25 cellular contexts compared by ENCODE assay signal in genomic region chr3:133864616-133865015, GRCh38.
"Had no signal": no experiment of that assay in that cellular context is flagged by ENCODE, and none has a peak within 500 bp of the region (broad histone marks: within the 10 kb centered on the region; RNA-seq: fewer than 3 reads in every experiment).

No MANE protein-coding gene starts in this region.

- H3K36me3 Mint-ChIP-seq: naive thymus-derived CD4-positive, alpha-beta T cell; stimulated activated effector memory CD8-positive, alpha-beta T cell treated with anti-CD3 and anti-CD28 coated beads, Interleukin-12 subunit alpha, Interleukin-12 subunit beta, amount 100 ng/mL, for 72 hours had no signal

- H3K27me3 Mint-ChIP-seq: dendritic cell treated with granulocyte-macrophage colony-stimulating factor and Interleukin-4, amounts not matched to agents 40 ng/mL and 50 ng/mL, for 4 days had no signal

- DNase-seq: colonic mucosa; effector memory CD4-positive, alpha-beta T cell; foreskin keratinocyte; heart left ventricle; mesenchymal stem cell; midbrain; naive thymus-derived CD4-positive, alpha-beta T cell; nucleus accumbens; ovary; psoas muscle; sigmoid colon; stimulated activated CD4-positive, alpha-beta T cell treated with anti-CD3 and anti-CD28 coated beads, Interleukin-2, amount 100 ng/mL, for 24 hours; stimulated activated CD4-positive, alpha-beta T cell treated with anti-CD3 and anti-CD28 coated beads, Interleukin-4, amount 100 ng/mL, for 24 hours; stimulated activated naive CD4-positive, alpha-beta T cell treated with Interleukin-2 at 50 U/mL for 16 hours; stomach; thyroid gland; trophoblast cell had no signal

- H3K9me3 Mint-ChIP-seq: dendritic cell treated with granulocyte-macrophage colony-stimulating factor and Interleukin-4, amounts not matched to agents 40 ng/mL and 50 ng/mL, for 4 days; nephron; stimulated activated effector memory CD8-positive, alpha-beta T cell treated with anti-CD3 and anti-CD28 coated beads, Interleukin-12 subunit alpha, Interleukin-12 subunit beta, amount 100 ng/mL, for 72 hours had no signal

- H3K4me1 Mint-ChIP-seq: stimulated activated effector memory CD8-positive, alpha-beta T cell treated with anti-CD3 and anti-CD28 coated beads, Interleukin-12 subunit alpha, Interleukin-12 subunit beta, amount 100 ng/mL, for 72 hours had no signal

- H3K27ac ChIP-seq: colonic mucosa, esophagus muscularis mucosa, foreskin keratinocyte, gastroesophageal sphincter, heart left ventricle, hepatocyte, ovary, psoas muscle, sigmoid colon, stomach, thyroid gland had no signal

- H3K4me3 Mint-ChIP-seq: dendritic cell treated with granulocyte-macrophage colony-stimulating factor and Interleukin-4, amounts not matched to agents 40 ng/mL and 50 ng/mL, for 4 days; naive thymus-derived CD4-positive, alpha-beta T cell; nephron; stimulated activated effector memory CD8-positive, alpha-beta T cell treated with anti-CD3 and anti-CD28 coated beads, Interleukin-12 subunit alpha, Interleukin-12 subunit beta, amount 100 ng/mL, for 72 hours had no signal

- H3K27ac Mint-ChIP-seq: dendritic cell treated with granulocyte-macrophage colony-stimulating factor and Interleukin-4, amounts not matched to agents 40 ng/mL and 50 ng/mL, for 4 days; naive thymus-derived CD4-positive, alpha-beta T cell; nephron; stimulated activated effector memory CD8-positive, alpha-beta T cell treated with anti-CD3 and anti-CD28 coated beads, Interleukin-12 subunit alpha, Interleukin-12 subunit beta, amount 100 ng/mL, for 72 hours had no signal

- ATAC-seq: gastroesophageal sphincter; heart left ventricle; left lobe of liver; naive thymus-derived CD4-positive, alpha-beta T cell; psoas muscle; right cardiac atrium; stimulated activated effector memory CD8-positive, alpha-beta T cell treated with anti-CD3 and anti-CD28 coated beads, Interleukin-12 subunit alpha, Interleukin-12 subunit beta, amount 100 ng/mL, for 72 hours had no signal
